In genomic region chr6:77133031-77133430, GRCh38 we compare ENCODE assay signal across 14 cellular contexts.
DNase-seq lines count a peak whose midpoint lies in the region; ATAC-seq and TF ChIP-seq lines count a peak whose summit lies in the region.
"Had no signal": no experiment of that assay in that cellular context is flagged by ENCODE, and none has a peak within 500 bp of the region (broad histone marks: within the 10 kb centered on the region; RNA-seq: fewer than 3 reads in every experiment).

No MANE protein-coding gene starts in this region.

- DNase-seq in mammary epithelial cell (no peak), breast epithelium (ENCODE audit: low spot score in 2 of 2) (no peak), endodermal cell (no peak), nephron progenitor cell (no peak), OCI-LY7 (ENCODE audit: low spot score) (no peak), prostate gland (ENCODE audit: low spot score) (no peak)
- DNase-seq in activated CD4-positive, alpha-beta T cell treated with anti-CD3 and anti-CD28 coated beads for 1 hour: no peak
- DNase-seq: 8988T; ACHN; CD4-positive, CD25-positive, alpha-beta regulatory T cell; DMS79 had no signal

- no peaks in the 10 kb centered on the region for H3K79me2 ChIP-seq in mammary epithelial cell (ENCODE audit: insufficient read depth, low read length)
- no peaks in the 10 kb centered on the region for H3K79me2 ChIP-seq in OCI-LY7 (ENCODE audit: insufficient read depth, low read depth, low read length)

- WGBS in mammary epithelial cell (ENCODE audit: low coverage, missing lambda C conversion rate): 85% methylated on average over 5 of the region's 5 CpGs
- WGBS in endodermal cell (ENCODE audit: insufficient coverage in 1 of 2, insufficient read length in 1 of 2), 2 experiments: 88% methylated on average over 4 of the region's 5 CpGs
- WGBS in prostate gland: 73% methylated on average over 5 of the region's 5 CpGs

- no peak for ATAC-seq in activated T-helper 17 cell treated with anti-CD3 and anti-CD28 coated beads, Interleukin-2, amount 50 U/mL, for 72 hours (replicated peaks)

- H4K20me1 ChIP-seq in mammary epithelial cell (ENCODE audit: insufficient read depth, low read length) (no peaks in the 10 kb centered on the region), OCI-LY7 (ENCODE audit: insufficient read depth, low read length) (no peaks in the 10 kb centered on the region)
- H4K20me1 ChIP-seq: BLaER1 treated with 17β-estradiol and CSF1 and Interleukin-3, amounts not matched to agents 10 nM and 100 nM had no signal

- intact Hi-C loops in mammary epithelial cell (cut with micrococcal nuclease) (no loop called here), breast epithelium (cut with DNase I; ENCODE audit: low total_unique reads) (no loop called here), OCI-LY7 (cut with micrococcal nuclease; ENCODE audit: unreplicated experiment) (no loop called here), prostate gland (cut with DNase I) (no loop called here)

- BruUV-seq in mammary epithelial cell (replicated peaks; lab: Mats Ljungman, UMichigan): no TSS peak
- BruUV-seq in OCI-LY7 (replicated peaks; lab: Mats Ljungman, UMichigan): no TSS peak

- dilution Hi-C loops in mammary epithelial cell (cut with HindIII; ENCODE audit: low sequenced_read_pairs): no loop called here

- H3K36me3 ChIP-seq in mammary epithelial cell (ENCODE audit: insufficient read depth, low read length) (no peaks in the 10 kb centered on the region), breast epithelium (peaks cover 2% of the 10 kb centered on the region), endodermal cell (ENCODE audit: control insufficient read depth, insufficient read depth, low read length) (no peaks in the 10 kb centered on the region), OCI-LY7 (ENCODE audit: insufficient read depth, low read length) (no peaks in the 10 kb centered on the region), prostate gland (no peaks in the 10 kb centered on the region)
- H3K36me3 ChIP-seq: BLaER1 treated with 17β-estradiol and CSF1 and Interleukin-3, amounts not matched to agents 10 nM and 100 nM had no signal

- H3K4me3 ChIP-seq in mammary epithelial cell (replicated peaks in 1 of 3; ENCODE audit: insufficient read depth in 1 of 3, low read depth in 2 of 3, low read length in 3 of 3): no peak overlapping the region
- H3K4me3 ChIP-seq in breast epithelium: no peak overlapping the region
- H3K4me3 ChIP-seq in endodermal cell (ENCODE audit: low read length): no peak overlapping the region
- H3K4me3 ChIP-seq in OCI-LY7 (ENCODE audit: low read depth, low read length, poor library complexity, severe bottlenecking): no peak overlapping the region
- H3K4me3 ChIP-seq in prostate gland: no peak overlapping the region
- H3K4me3 ChIP-seq: BLaER1 treated with 17β-estradiol and CSF1 and Interleukin-3, amounts not matched to agents 10 nM and 100 nM had no signal

- no peak overlapping the region for H3K9ac ChIP-seq in mammary epithelial cell (ENCODE audit: insufficient read depth, low read length)
- H3K9ac ChIP-seq in endodermal cell (ENCODE audit: extremely low read depth, low read length, poor library complexity, severe bottlenecking): no peak overlapping the region
- H3K9ac ChIP-seq: BLaER1 treated with 17β-estradiol and CSF1 and Interleukin-3, amounts not matched to agents 10 nM and 100 nM had no signal

- TF ChIP-seq CTCF in mammary epithelial cell (conservative IDR thresholded peaks at IDR 0.05 in 1 of 2, IDR thresholded peaks at IDR 0.05 in 1 of 2; ENCODE audit: extremely low read depth in 1 of 2, insufficient read depth in 1 of 2, low read depth in 1 of 2, low read length in 2 of 2) (no peak), breast epithelium (IDR thresholded peaks at IDR 0.05) (no peak), endodermal cell (conservative IDR thresholded peaks at IDR 0.05) (peak; percentile 54), nephron progenitor cell (IDR thresholded peaks at IDR 0.05) (no peak), OCI-LY7 (conservative IDR thresholded peaks at IDR 0.05; ENCODE audit: low read length) (no peak), prostate gland (IDR thresholded peaks at IDR 0.05) (no peak)

- TF ChIP-seq POLR2A in breast epithelium (IDR thresholded peaks at IDR 0.05) (no peak), prostate gland (IDR thresholded peaks at IDR 0.05) (no peak)

- peak overlapping the region; percentile 53 for H2AFZ ChIP-seq in mammary epithelial cell (ENCODE audit: low read depth, low read length)
- H2AFZ ChIP-seq in OCI-LY7 (ENCODE audit: low read length): no peak overlapping the region

- H3K9me3 ChIP-seq in mammary epithelial cell (replicated peaks; ENCODE audit: insufficient read depth, low read length) (no peaks in the 10 kb centered on the region), breast epithelium (peaks cover 0 to 19% of the 10 kb centered on the region in 2 donors), endodermal cell (ENCODE audit: control insufficient read depth, low read length) (no peaks in the 10 kb centered on the region), OCI-LY7 (ENCODE audit: low read length) (no peaks in the 10 kb centered on the region), prostate gland (no peaks in the 10 kb centered on the region)
- H3K9me3 ChIP-seq: BLaER1 treated with 17β-estradiol and CSF1 and Interleukin-3, amounts not matched to agents 10 nM and 100 nM had no signal

- in situ Hi-C loops in mammary epithelial cell (cut with MboI; ENCODE audit: low sequenced_read_pairs in 2 of 2): no loop called here

- H3K4me1 Mint-ChIP-seq in endodermal cell: no peaks in the 10 kb centered on the region
- H3K4me1 Mint-ChIP-seq in nephron progenitor cell: no peaks in the 10 kb centered on the region
- no peaks in the 10 kb centered on the region for H3K4me1 Mint-ChIP-seq in activated T-helper 17 cell treated with anti-CD3 and anti-CD28 coated beads, Interleukin-2, amount 50 U/mL, for 72 hours
- H3K4me1 Mint-ChIP-seq: CD4-positive, CD25-positive, alpha-beta regulatory T cell; IgD-negative memory B cell had no signal

- no peak overlapping the region for H3K27ac ChIP-seq in mammary epithelial cell (ENCODE audit: insufficient read depth, low read depth, low read length)
- H3K27ac ChIP-seq in breast epithelium: no peak overlapping the region
- no peak overlapping the region for H3K27ac ChIP-seq in endodermal cell (ENCODE audit: low read depth, low read length)
- no peak overlapping the region for H3K27ac ChIP-seq in OCI-LY7 (ENCODE audit: low read depth, low read length, poor library complexity, severe bottlenecking)
- H3K27ac ChIP-seq in prostate gland: no peak overlapping the region
- H3K27ac ChIP-seq: BLaER1 treated with 17β-estradiol and CSF1 and Interleukin-3, amounts not matched to agents 10 nM and 100 nM had no signal

- H3K36me3 Mint-ChIP-seq in endodermal cell (ENCODE audit: low read depth) (peaks cover 2% of the 10 kb centered on the region), nephron progenitor cell (ENCODE audit: low read depth) (peaks cover 5% of the 10 kb centered on the region)
- no peaks in the 10 kb centered on the region for H3K36me3 Mint-ChIP-seq in activated T-helper 17 cell treated with anti-CD3 and anti-CD28 coated beads, Interleukin-2, amount 50 U/mL, for 72 hours (ENCODE audit: low read depth)
- H3K36me3 Mint-ChIP-seq: CD4-positive, CD25-positive, alpha-beta regulatory T cell; IgD-negative memory B cell had no signal

- H3K4me3 Mint-ChIP-seq in endodermal cell (no peak overlapping the region), nephron progenitor cell (no peak overlapping the region)
- H3K4me3 Mint-ChIP-seq in activated T-helper 17 cell treated with anti-CD3 and anti-CD28 coated beads, Interleukin-2, amount 50 U/mL, for 72 hours: no peak overlapping the region
- H3K4me3 Mint-ChIP-seq: CD4-positive, CD25-positive, alpha-beta regulatory T cell; IgD-negative memory B cell had no signal

- H3K4me1 ChIP-seq in mammary epithelial cell (ENCODE audit: insufficient read depth, low read length): peaks cover 14% of the 10 kb centered on the region
- H3K4me1 ChIP-seq in breast epithelium: no peaks in the 10 kb centered on the region
- no peaks in the 10 kb centered on the region for H3K4me1 ChIP-seq in endodermal cell (ENCODE audit: control insufficient read depth, insufficient read depth, low read length)
- H3K4me1 ChIP-seq in OCI-LY7 (ENCODE audit: insufficient read depth, low read length, poor library complexity, severe bottlenecking): no peaks in the 10 kb centered on the region
- H3K4me1 ChIP-seq in prostate gland (replicated peaks): no peaks in the 10 kb centered on the region
- H3K4me1 ChIP-seq: BLaER1 treated with 17β-estradiol and CSF1 and Interleukin-3, amounts not matched to agents 10 nM and 100 nM had no signal

- no peaks in the 10 kb centered on the region for H3K27me3 Mint-ChIP-seq in endodermal cell (ENCODE audit: insufficient read depth)
- H3K27me3 Mint-ChIP-seq in nephron progenitor cell (ENCODE audit: low read depth, poor library complexity): no peaks in the 10 kb centered on the region
- no peaks in the 10 kb centered on the region for H3K27me3 Mint-ChIP-seq in activated T-helper 17 cell treated with anti-CD3 and anti-CD28 coated beads, Interleukin-2, amount 50 U/mL, for 72 hours
- H3K27me3 Mint-ChIP-seq: CD4-positive, CD25-positive, alpha-beta regulatory T cell; IgD-negative memory B cell had no signal

- H3K9me2 ChIP-seq in OCI-LY7 (ENCODE audit: insufficient read depth, low read length): no peaks in the 10 kb centered on the region

- H3K27me3 ChIP-seq in mammary epithelial cell (ENCODE audit: insufficient read depth, low read length): no peaks in the 10 kb centered on the region
- H3K27me3 ChIP-seq in breast epithelium: no peaks in the 10 kb centered on the region
- H3K27me3 ChIP-seq in endodermal cell (ENCODE audit: control insufficient read depth, insufficient read depth, low read length, poor library complexity, severe bottlenecking): no peaks in the 10 kb centered on the region
- H3K27me3 ChIP-seq in prostate gland (replicated peaks; ENCODE audit: insufficient read depth): no peaks in the 10 kb centered on the region
- H3K27me3 ChIP-seq: BLaER1 treated with 17β-estradiol and CSF1 and Interleukin-3, amounts not matched to agents 10 nM and 100 nM had no signal

- H3K27ac Mint-ChIP-seq in endodermal cell: no peak overlapping the region
- peak overlapping the region; percentile 38 for H3K27ac Mint-ChIP-seq in nephron progenitor cell
- H3K27ac Mint-ChIP-seq in activated T-helper 17 cell treated with anti-CD3 and anti-CD28 coated beads, Interleukin-2, amount 50 U/mL, for 72 hours: no peak overlapping the region
- H3K27ac Mint-ChIP-seq: CD4-positive, CD25-positive, alpha-beta regulatory T cell; IgD-negative memory B cell had no signal

- H3K4me2 ChIP-seq in mammary epithelial cell (ENCODE audit: insufficient read depth, low read depth, low read length) (no peak overlapping the region), OCI-LY7 (ENCODE audit: low read length) (no peak overlapping the region)
- H3K4me2 ChIP-seq: BLaER1 treated with 17β-estradiol and CSF1 and Interleukin-3, amounts not matched to agents 10 nM and 100 nM had no signal

- POLR2A ChIA-PET in OCI-LY7 (lab: Charles Lee): no interaction called here

- CTCF ChIA-PET in mammary epithelial cell (lab: Charles Lee; ENCODE audit: low non-redundant PET): no interaction called here
- CTCF ChIA-PET in OCI-LY7 (lab: Charles Lee; ENCODE audit: unreplicated experiment): no interaction called here

- H3K9me3 Mint-ChIP-seq in endodermal cell (peaks cover 3% of the 10 kb centered on the region), nephron progenitor cell (peaks cover 11% of the 10 kb centered on the region)
- H3K9me3 Mint-ChIP-seq in activated T-helper 17 cell treated with anti-CD3 and anti-CD28 coated beads, Interleukin-2, amount 50 U/mL, for 72 hours: peaks cover 4% of the 10 kb centered on the region
